In the genomic region with DNA sequence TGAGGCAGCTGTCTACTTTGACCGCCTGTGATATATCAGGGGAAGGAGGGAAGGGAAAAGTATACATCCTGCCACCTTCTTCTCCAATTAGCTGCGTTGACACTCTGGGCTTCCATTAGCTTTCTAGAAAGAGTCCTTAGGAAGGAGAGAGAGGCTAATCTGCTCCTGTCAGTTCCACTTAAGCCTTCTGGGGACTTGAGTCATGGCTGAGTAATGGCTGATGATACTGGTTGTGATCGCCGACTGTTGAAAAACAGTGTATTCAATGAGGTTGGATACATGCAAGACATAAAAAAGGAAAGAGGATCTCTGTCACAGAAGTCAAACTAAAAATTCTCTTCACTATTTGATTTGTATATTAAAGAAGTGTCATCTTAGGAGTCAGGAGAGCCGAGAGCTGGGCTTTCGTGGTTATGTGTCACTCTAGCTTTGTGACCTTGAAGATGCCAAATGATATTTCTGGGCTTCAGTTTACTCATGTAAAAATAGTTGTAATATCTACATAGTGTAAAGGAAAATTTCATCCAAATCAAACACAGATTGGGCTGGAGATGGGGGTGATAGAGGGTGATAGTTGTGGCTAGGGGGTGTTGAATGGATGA, we compare ENCODE assay signal across 15 cellular contexts.
DNase-seq lines count a peak whose midpoint lies in the region; ATAC-seq and TF ChIP-seq lines count a peak whose summit lies in the region.
"Had no signal": no experiment of that assay in that cellular context is flagged by ENCODE, and none has a peak within 500 bp of the region (broad histone marks: within the 10 kb centered on the region; RNA-seq: fewer than 3 reads in every experiment).

No MANE protein-coding gene starts in this region.

- 53 to 65% methylated on average over 4 to 6 of the region's 6 CpGs for WGBS in transverse colon (ENCODE audit: low coverage in 1 of 2), 2 donors

- no peaks in the 10 kb centered on the region for H3K79me2 ChIP-seq in ACC112 (ENCODE audit: control insufficient read depth, insufficient read depth, low read length, unreplicated experiment)

- H3K27me3 ChIP-seq in ACC112 (ENCODE audit: insufficient read depth, low read length), result no peaks in the 10 kb centered on the region
- no peaks in the 10 kb centered on the region for H3K27me3 ChIP-seq in transverse colon
- H3K27me3 ChIP-seq: esophagus muscularis mucosa, upper lobe of left lung had no signal

- H3K27ac ChIP-seq in ACC112 (ENCODE audit: low read depth, low read length), result peak overlapping the region; percentile 36
- H3K27ac ChIP-seq in transverse colon, result no peak overlapping the region
- H3K27ac ChIP-seq: coronary artery, esophagus muscularis mucosa, upper lobe of left lung, VCaP had no signal

- POLR2A ChIA-PET in T-cell (lab: Charles Lee), result no interaction called here

- in situ Hi-C loops in astrocyte of the spinal cord (cut with HindIII; ENCODE audit: low sequenced_read_pairs) (no loop called here), transverse colon (cut with MboI; ENCODE audit: low pct_ligation_motif_present in 1 of 4, low pct_unique_long_range_greater_than_20kb in 1 of 4, low sequenced_read_pairs in 3 of 4) (no loop called here)

- no peaks in the 10 kb centered on the region for H3K9me3 Mint-ChIP-seq in T-cell
- H3K9me3 Mint-ChIP-seq: activated naive CD4-positive, alpha-beta T cell treated with anti-CD3 and anti-CD28 coated beads, Interleukin-2, amount 50 U/mL, for 72 hours had no signal

- H3K4me3 Mint-ChIP-seq in T-cell, result no peak overlapping the region

- CTCF ChIA-PET in T-cell (lab: Charles Lee), result no interaction called here

- no peak for TF ChIP-seq EP300 in transverse colon (IDR thresholded peaks at IDR 0.05; ENCODE audit: low read depth)

- no peak for ATAC-seq in T-cell (replicated peaks in 1 of 4)
- ATAC-seq: activated naive CD4-positive, alpha-beta T cell treated with anti-CD3 and anti-CD28 coated beads, Interleukin-2, amount 50 U/mL, for 72 hours had no signal

- H3K4me1 ChIP-seq in ACC112 (ENCODE audit: control insufficient read depth, insufficient read depth, low read length, unreplicated experiment) (peaks cover 31% of the 10 kb centered on the region), transverse colon (peaks cover 0 to 10% (median 0%) of the 10 kb centered on the region in 4 donors)
- H3K4me1 ChIP-seq: upper lobe of left lung had no signal

- no peaks in the 10 kb centered on the region for H3K4me1 Mint-ChIP-seq in T-cell

- H3K36me3 Mint-ChIP-seq in T-cell, result no peaks in the 10 kb centered on the region
- H3K36me3 Mint-ChIP-seq: activated naive CD4-positive, alpha-beta T cell treated with anti-CD3 and anti-CD28 coated beads, Interleukin-2, amount 50 U/mL, for 72 hours had no signal

- H3K4me3 ChIP-seq in ACC112 (ENCODE audit: low read depth, low read length) (no peak overlapping the region), astrocyte of the spinal cord (ENCODE audit: low read depth, low read length) (no peak overlapping the region), transverse colon (no peak overlapping the region)
- H3K4me3 ChIP-seq: coronary artery, esophagus muscularis mucosa, upper lobe of left lung had no signal

- peak; percentile 85 for DNase-seq in LHCN-M2 (ENCODE audit: low read depth)
- peak; percentile 43 for DNase-seq in astrocyte of the spinal cord (ENCODE audit: low read depth, low spot score)
- peak; percentile 57 for DNase-seq in islet precursor cell
- no peak for DNase-seq in transverse colon
- no peak for DNase-seq in T-cell
- no peak for DNase-seq in NCI-H1417 (lab: John Stamatoyannopoulos, UW)
- DNase-seq in stimulated activated CD4-positive, alpha-beta T cell treated with anti-CD3 and anti-CD28 coated beads, Interleukin-4, amount 100 ng/mL, for 24 hours, result no peak
- DNase-seq: NCI-H2081 treated with DMSO at 0.1 percent for 48 hours; stimulated activated CD8-positive, alpha-beta memory T cell treated with anti-CD3 and anti-CD28 coated beads, Interleukin-4, amount 100 ng/mL, for 48 hours; upper lobe of left lung had no signal

- intact Hi-C loops in transverse colon (cut with DNase I; ENCODE audit: low total_unique reads), result no loop called here

- no peak for TF ChIP-seq POLR2A in transverse colon (IDR thresholded peaks at IDR 0.05)

- H2AFZ ChIP-seq in ACC112 (ENCODE audit: low read length, unreplicated experiment), result peak overlapping the region; percentile 2

- H3K9me3 ChIP-seq in transverse colon, result no peaks in the 10 kb centered on the region
- H3K9me3 ChIP-seq: esophagus muscularis mucosa, upper lobe of left lung had no signal

- H3K27me3 Mint-ChIP-seq in T-cell, result peaks cover 5 to 10% of the 10 kb centered on the region in 2 donors

- no peak for TF ChIP-seq CTCF in astrocyte of the spinal cord (IDR thresholded peaks at IDR 0.05; ENCODE audit: low read depth, low read length)
- no peak for TF ChIP-seq CTCF in transverse colon (IDR thresholded peaks at IDR 0.05)

- no peak overlapping the region for H3K27ac Mint-ChIP-seq in T-cell
- H3K27ac Mint-ChIP-seq: activated naive CD4-positive, alpha-beta T cell treated with anti-CD3 and anti-CD28 coated beads, Interleukin-2, amount 50 U/mL, for 72 hours had no signal

- no peaks in the 10 kb centered on the region for H3K36me3 ChIP-seq in ACC112 (ENCODE audit: insufficient read depth, low read length)
- H3K36me3 ChIP-seq in transverse colon, result no peaks in the 10 kb centered on the region
- H3K36me3 ChIP-seq: esophagus muscularis mucosa, upper lobe of left lung had no signal

Comparison
In these comparisons a context has a peak if more than half of its experiments do, and no peak if none do; other contexts are left out.
1. DNase-seq: peak in LHCN-M2 (single experiment), astrocyte of the spinal cord (single experiment) and islet precursor cell (single experiment); none in transverse colon (single experiment), T-cell (0 of 34), NCI-H1417 (0 of 3) and stimulated activated CD4-positive, alpha-beta T cell treated with anti-CD3 and anti-CD28 coated beads, Interleukin-4, amount 100 ng/mL, for 24 hours (single experiment).